In genomic region chr7:153939177-153939576, GRCh38 we compare ENCODE assay signal across 19 cellular contexts.
DNase-seq lines count a peak whose midpoint lies in the region; ATAC-seq, FAIRE-seq and TF ChIP-seq lines count a peak whose summit lies in the region.
"Had no signal": no experiment of that assay in that cellular context is flagged by ENCODE, and none has a peak within 500 bp of the region (broad histone marks: within the 10 kb centered on the region; RNA-seq: fewer than 3 reads in every experiment).

No MANE protein-coding gene starts in this region.

- peak; percentile 21 for FAIRE-seq in islet of Langerhans (lab: Jason Lieb, UNC)
- FAIRE-seq: GM19239, HepG2, HTR-8/SVneo had no signal

- H3K27ac Mint-ChIP-seq in Calu3 (ENCODE audit: unreplicated experiment) = no peak overlapping the region
- H3K27ac Mint-ChIP-seq: CD4-positive, CD25-positive, alpha-beta regulatory T cell; H9 had no signal

- H3K9me3 Mint-ChIP-seq in Calu3 (ENCODE audit: low read depth, unreplicated experiment) = peaks cover 16% of the 10 kb centered on the region

- no peaks in the 10 kb centered on the region for H3K9me3 ChIP-seq in right cardiac atrium (ENCODE audit: control insufficient read depth, low read length)
- H3K9me3 ChIP-seq: BLaER1 treated with 17β-estradiol and CSF1 and Interleukin-3, amounts not matched to agents 10 nM and 100 nM had no signal

- H3K4me1 Mint-ChIP-seq in Calu3 (ENCODE audit: low read depth, unreplicated experiment) = no peaks in the 10 kb centered on the region
- H3K4me1 Mint-ChIP-seq: H9 had no signal

- H3K27me3 Mint-ChIP-seq in Calu3 (ENCODE audit: unreplicated experiment) = no peaks in the 10 kb centered on the region

- no peaks in the 10 kb centered on the region for H3K27me3 ChIP-seq in right cardiac atrium (ENCODE audit: control insufficient read depth, insufficient read depth)
- H3K27me3 ChIP-seq: BLaER1 treated with 17β-estradiol and CSF1 and Interleukin-3, amounts not matched to agents 10 nM and 100 nM had no signal

- peaks cover 4% of the 10 kb centered on the region for H3K36me3 Mint-ChIP-seq in Calu3 (ENCODE audit: insufficient read depth, unreplicated experiment)
- H3K36me3 Mint-ChIP-seq: CD4-positive, CD25-positive, alpha-beta regulatory T cell had no signal

- WGBS in right cardiac atrium = 62% methylated on average over 5 of the region's 5 CpGs

- peak; percentile 78 for DNase-seq in NCI-H1105 treated with DMSO at 0.1 percent for 48 hours (lab: John Stamatoyannopoulos, UW)
- DNase-seq in NCI-H1105 (lab: John Stamatoyannopoulos, UW) = no peak
- peak; percentile 95 for DNase-seq in NCI-H146 treated with DMSO at 0.1 percent for 48 hours (lab: John Stamatoyannopoulos, UW; ENCODE audit: unreplicated experiment)
- peak; percentile 30 for DNase-seq in NCI-H345 (lab: John Stamatoyannopoulos, UW)
- DNase-seq in Calu3 = no peak
- no peak for DNase-seq in right cardiac atrium
- DNase-seq in NCI-H82 treated with DMSO at 0.1 percent for 48 hours (lab: John Stamatoyannopoulos, UW; ENCODE audit: unreplicated experiment) = no peak
- DNase-seq: 8988T; AML-193; CD4-positive, CD25-positive, alpha-beta regulatory T cell; DND-41; GDM1; GOT3; H9 had no signal

- no peak for ATAC-seq in right cardiac atrium
- ATAC-seq: HepG2 had no signal

- CTCF ChIA-PET in Calu3 (lab: Charles Lee) = no interaction called here

- no peaks in the 10 kb centered on the region for H3K4me1 ChIP-seq in right cardiac atrium (ENCODE audit: control insufficient read depth, insufficient read depth, low read length)

- no peak overlapping the region for H3K4me3 Mint-ChIP-seq in Calu3 (ENCODE audit: low read depth, unreplicated experiment)
- H3K4me3 Mint-ChIP-seq: CD4-positive, CD25-positive, alpha-beta regulatory T cell; H9 had no signal

- no peak for TF ChIP-seq CTCF in Calu3 (IDR thresholded peaks at IDR 0.05; ENCODE audit: unreplicated experiment)

- intact Hi-C loops in Calu3 (cut with micrococcal nuclease; ENCODE audit: unreplicated experiment) = no loop called here
- intact Hi-C loops in right cardiac atrium (cut with DNase I) = no loop called here

- H3K4me3 ChIP-seq in right cardiac atrium (ENCODE audit: low read length) = no peak overlapping the region
- H3K4me3 ChIP-seq: BLaER1 treated with 17β-estradiol and CSF1 and Interleukin-3, amounts not matched to agents 10 nM and 100 nM had no signal

- BruUV-seq in Calu3 (replicated peaks; lab: Mats Ljungman, UMichigan) = no TSS peak

- no peak overlapping the region for H3K27ac ChIP-seq in right cardiac atrium (ENCODE audit: low read length)
- H3K27ac ChIP-seq: BLaER1 treated with 17β-estradiol and CSF1 and Interleukin-3, amounts not matched to agents 10 nM and 100 nM had no signal

Comparison
In these comparisons a context has a peak if more than half of its experiments do, and no peak if none do; other contexts are left out.
1. DNase-seq: peak in NCI-H1105 treated with DMSO at 0.1 percent for 48 hours (single experiment), NCI-H146 treated with DMSO at 0.1 percent for 48 hours (single experiment) and NCI-H345 (single experiment); none in NCI-H1105 (single experiment), Calu3 (single experiment), right cardiac atrium (0 of 3) and NCI-H82 treated with DMSO at 0.1 percent for 48 hours (single experiment).